ENCODE assay signal across 13 cellular contexts in the genomic region with DNA sequence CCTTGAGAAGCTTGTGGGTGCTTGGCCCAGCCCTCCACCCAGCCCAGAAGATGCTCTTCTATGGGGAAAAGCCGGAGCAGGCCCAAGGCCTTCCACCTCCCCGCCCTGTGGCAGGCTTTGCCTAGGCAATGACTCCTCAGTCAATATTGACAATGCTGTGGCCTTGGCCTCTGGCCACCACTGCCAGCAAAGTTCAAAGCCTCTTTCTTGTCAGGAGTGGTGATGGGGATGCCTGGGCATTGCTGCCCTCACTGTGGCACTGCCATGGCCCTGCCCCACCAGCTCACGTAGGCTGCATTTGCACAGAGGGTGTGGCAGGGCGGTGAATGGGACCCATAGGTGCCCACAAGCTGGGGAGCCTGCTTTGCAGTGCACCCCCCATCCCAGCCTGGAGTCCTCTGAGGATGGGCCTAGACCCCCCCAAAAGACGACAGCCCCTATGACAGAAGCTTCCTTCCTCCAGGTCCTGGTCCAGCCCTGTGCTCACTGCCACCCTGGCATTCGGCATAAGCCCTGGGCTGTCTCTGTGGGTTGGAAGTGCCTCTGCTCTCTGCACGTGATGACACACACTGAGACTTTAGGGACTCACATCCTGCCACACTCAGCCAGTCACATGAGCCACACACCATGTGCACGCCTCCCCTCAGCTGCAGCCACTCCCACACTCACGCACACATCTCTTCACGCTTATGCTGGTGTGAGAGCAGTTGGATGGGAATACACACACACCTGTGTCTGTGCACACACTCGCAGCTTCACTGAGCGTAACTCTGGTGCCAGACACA. TPM values are rescaled to one million over a fixed set of nuclear protein-coding genes. Genes with fewer than 3 reads are reported as not detected.
DNase-seq lines count a peak whose midpoint lies in the region; ATAC-seq and TF ChIP-seq lines count a peak whose summit lies in the region.
"Had no signal": no experiment of that assay in that cellular context is flagged by ENCODE, and none has a peak within 500 bp of the region (broad histone marks: within the 10 kb centered on the region; RNA-seq: fewer than 3 reads in every experiment).

No MANE protein-coding gene starts in this region.

- POLR2A ChIA-PET in WTC11 (lab: Charles Lee) = interaction anchor here (1.5 kb wide), 1 partner anchor 9 kb away, joined by 4 read pairs; no protein-coding TSS in a partner anchor

- TF ChIP-seq CTCF in VCaP (conservative IDR thresholded peaks at IDR 0.05) = peak; percentile 25; the same call in 1 of the 2 replicates
- no peak for TF ChIP-seq CTCF in left lung (IDR thresholded peaks at IDR 0.05)
- no peak for TF ChIP-seq CTCF in WTC11 (IDR thresholded peaks at IDR 0.05)

- ATAC-seq in left lung (peak; percentile 84), GM21723 (IDR thresholded peaks at IDR 0.05; ENCODE audit: unreplicated experiment) (no peak), WTC11 (no peak)

- H3K36me3 ChIP-seq in left lung = no peaks in the 10 kb centered on the region
- H3K36me3 ChIP-seq: adrenal gland had no signal

- no peak overlapping the region for H3K4me3 ChIP-seq in left lung
- H3K4me3 ChIP-seq: adrenal gland had no signal

- H3K27ac Mint-ChIP-seq in WTC11 = no peak overlapping the region

- H3K4me3 Mint-ChIP-seq in WTC11 = no peak overlapping the region

- no peaks in the 10 kb centered on the region for H3K36me3 Mint-ChIP-seq in WTC11

- H3K4me1 Mint-ChIP-seq in WTC11 = peaks cover 16% of the 10 kb centered on the region

- DNase-seq in DMS79 (lab: John Stamatoyannopoulos, UW) = peak; percentile 91
- DNase-seq in H4 (ENCODE audit: low spot score) = peak; percentile 53
- peak in 1 of 2 donors; percentile 63 for DNase-seq in left lung
- no peak for DNase-seq in NCI-H69 (lab: John Stamatoyannopoulos, UW)
- no peak for DNase-seq in WTC11 (ENCODE audit: low spot score)
- DNase-seq: activated CD4-positive, alpha-beta T cell treated with anti-CD3 and anti-CD28 coated beads, Interleukin-2, amount 50 U/mL, for 1 hour; DMS 273 treated with DMSO at 0.1 percent for 48 hours; effector CD4-positive, alpha-beta T cell; KG1 had no signal

- H3K27me3 Mint-ChIP-seq in WTC11 (ENCODE audit: low read depth) = no peaks in the 10 kb centered on the region

- H3K9me3 ChIP-seq in left lung = no peaks in the 10 kb centered on the region
- H3K9me3 ChIP-seq: adrenal gland had no signal

- CTCF ChIA-PET in WTC11 (lab: Charles Lee) = interaction anchor here (2.1 to 4.0 kb wide), 2 partner anchors 65 to 160 kb away, joined by 5 to 26 read pairs; no protein-coding TSS in a partner anchor

- H3K9me3 Mint-ChIP-seq in WTC11 = no peaks in the 10 kb centered on the region

- peak overlapping the region; percentile 46; the same call in 1 of the 2 replicates for H3K27ac ChIP-seq in VCaP
- no peak overlapping the region for H3K27ac ChIP-seq in left lung
- H3K27ac ChIP-seq: adrenal gland had no signal

- no peaks in the 10 kb centered on the region for H3K27me3 ChIP-seq in left lung
- H3K27me3 ChIP-seq: adrenal gland had no signal

- no peaks in the 10 kb centered on the region for H3K4me1 ChIP-seq in left lung
- H3K4me1 ChIP-seq: adrenal gland had no signal

- intact Hi-C loops in left lung (cut with DNase I) = no loop called here

TF ChIP-seq in WTC11, 78 proteins besides CTCF, POLR2A, EP300 and RAD21:
- TF ChIP-seq NR1H2 (CRISPR knock-in tag; IDR thresholded peaks at IDR 0.05) (no peak), NR2C2 (CRISPR knock-in tag; IDR thresholded peaks at IDR 0.05) (no peak), SP1 (CRISPR knock-in tag; conservative IDR thresholded peaks at IDR 0.05) (no peak)
- TF ChIP-seq, protein P1, sequence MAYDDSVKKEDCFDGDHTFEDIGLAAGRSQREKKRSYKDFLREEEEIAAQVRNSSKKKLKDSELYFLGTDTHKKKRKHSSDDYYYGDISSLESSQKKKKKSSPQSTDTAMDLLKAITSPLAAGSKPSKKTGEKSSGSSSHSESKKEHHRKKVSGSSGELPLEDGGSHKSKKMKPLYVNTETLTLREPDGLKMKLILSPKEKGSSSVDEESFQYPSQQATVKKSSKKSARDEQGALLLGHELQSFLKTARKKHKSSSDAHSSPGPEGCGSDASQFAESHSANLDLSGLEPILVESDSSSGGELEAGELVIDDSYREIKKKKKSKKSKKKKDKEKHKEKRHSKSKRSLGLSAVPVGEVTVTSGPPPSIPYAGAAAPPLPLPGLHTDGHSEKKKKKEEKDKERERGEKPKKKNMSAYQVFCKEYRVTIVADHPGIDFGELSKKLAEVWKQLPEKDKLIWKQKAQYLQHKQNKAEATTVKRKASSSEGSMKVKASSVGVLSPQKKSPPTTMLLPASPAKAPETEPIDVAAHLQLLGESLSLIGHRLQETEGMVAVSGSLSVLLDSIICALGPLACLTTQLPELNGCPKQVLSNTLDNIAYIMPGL (CRISPR knock-in tag; IDR thresholded peaks at IDR 0.05) = no peak
- TF ChIP-seq, protein P2, sequence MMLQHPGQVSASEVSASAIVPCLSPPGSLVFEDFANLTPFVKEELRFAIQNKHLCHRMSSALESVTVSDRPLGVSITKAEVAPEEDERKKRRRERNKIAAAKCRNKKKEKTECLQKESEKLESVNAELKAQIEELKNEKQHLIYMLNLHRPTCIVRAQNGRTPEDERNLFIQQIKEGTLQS (CRISPR knock-in tag; conservative IDR thresholded peaks at IDR 0.05) = no peak

RNA-seq across cellular contexts. Expression of a gene that starts 31.1 kb away (rescaled TPM):
- not detected in 2 replicates for total RNA-seq in H4 (2014; rRNA removed; shearing (Covaris generic))
- total RNA-seq in left lung (1 to 10 TPM in 1 of 2 donors, not detected in 1; 3.0 TPM), WTC11 (2021) (not detected in 3 replicates)
- total RNA-seq: mononuclear cell had no signal

RNA-seq across cellular contexts. Expression of a gene that starts 31.2 kb away (rescaled TPM):
- 69.3 and 88.0 TPM in 2 replicates for total RNA-seq in H4 (2014; rRNA removed; shearing (Covaris generic))
- total RNA-seq in left lung (10 to 100 TPM; 42.9 to 43.4 TPM), WTC11 (2021) (70.7 to 71.8 TPM (median 71.2 TPM) in 3 replicates)

RNA-seq across cellular contexts. Expression of a gene that starts 38.0 kb away (rescaled TPM):
- 0.90 and 1.4 TPM in 2 replicates for total RNA-seq in H4 (2014; rRNA removed; shearing (Covaris generic))
- total RNA-seq in left lung (1 to 10 TPM; 4.8 to 9.1 TPM), WTC11 (2021) (0.71 to 1.5 TPM (median 1.5 TPM) in 3 replicates)

Comparison
In these comparisons a context has a peak if more than half of its experiments do, and no peak if none do; other contexts are left out.
1. DNase-seq: peak in DMS79 (single experiment) and H4 (single experiment); none in NCI-H69 (single experiment) and WTC11 (single experiment).